ENCODE assay signal across 1 cellular context in the genomic region with DNA sequence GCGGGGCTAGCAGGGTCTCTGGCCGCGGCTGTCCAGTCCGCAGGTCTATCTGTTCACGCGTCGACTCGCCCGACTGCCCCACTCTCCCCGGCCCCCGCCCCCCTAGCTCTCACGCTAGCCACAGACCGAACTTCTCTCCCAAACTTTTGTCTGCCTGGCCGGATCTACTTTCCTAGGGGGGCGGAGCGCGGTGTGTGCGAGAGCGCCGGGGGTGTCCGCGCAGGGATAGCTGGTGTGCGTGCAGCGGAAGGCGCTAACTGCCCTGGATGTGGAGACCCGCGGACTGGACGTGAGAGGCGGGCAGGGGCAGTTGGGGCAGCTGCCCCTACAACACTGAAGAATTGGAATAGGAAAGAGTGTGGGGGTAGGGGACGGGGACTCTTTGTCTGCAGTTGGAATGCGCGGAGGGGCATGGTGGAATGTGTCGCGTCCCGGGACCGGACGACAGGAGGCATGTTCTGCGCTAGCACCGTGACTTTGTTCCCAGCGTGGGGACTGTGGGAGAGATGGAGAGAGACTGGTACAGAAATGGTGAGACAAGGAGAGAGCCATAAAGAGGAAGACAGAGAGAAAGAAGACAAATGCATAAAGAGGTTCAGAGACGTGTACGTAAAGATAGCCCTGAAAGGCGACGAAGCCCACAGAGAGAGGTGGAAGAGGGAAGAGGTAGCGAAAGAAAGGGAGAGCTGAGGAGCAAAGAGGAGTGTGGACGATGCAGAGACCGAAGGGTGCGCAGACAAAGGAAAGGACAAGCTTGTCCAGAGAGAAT.
TF ChIP-seq lines count a peak whose summit lies in the region.

A gene (minus strand): TSS at position 75 of the 769 bp plus-strand sequence. CDS start 285 bp downstream, outside the sequence.

TF ChIP-seq in HepG2, 621 proteins besides CTCF, POLR2A, EP300 and RAD21 (continued from another document and continues in another):
- TF ChIP-seq ZBTB42 (CRISPR knock-in tag; IDR thresholded peaks at IDR 0.05) (peak; percentile 86; the same call in 1 of the 2 replicates), KDM1A (CRISPR knock-in tag; IDR thresholded peaks at IDR 0.05) (peak; percentile 76; the same call in 1 of the 2 replicates), REXO4 (CRISPR knock-in tag; IDR thresholded peaks at IDR 0.05; ENCODE audit: borderline replicate concordance) (no peak), ZNF607 (CRISPR knock-in tag; IDR thresholded peaks at IDR 0.05; ENCODE audit: borderline replicate concordance) (no peak), REPIN1 (CRISPR knock-in tag; IDR thresholded peaks at IDR 0.05; ENCODE audit: borderline replicate concordance, low read depth) (no peak), MTA3 (CRISPR knock-in tag; IDR thresholded peaks at IDR 0.05) (no peak), TRIM24 (CRISPR knock-in tag; IDR thresholded peaks at IDR 0.05) (no peak), ZFX (CRISPR knock-in tag; IDR thresholded peaks at IDR 0.05; ENCODE audit: low read depth) (peak; percentile 75; the same call in 1 of the 2 replicates), ZNF451 (CRISPR knock-in tag; IDR thresholded peaks at IDR 0.05) (peak; percentile 86), BHLHE40 (IDR thresholded peaks at IDR 0.05; ENCODE audit: low read length) (peak; percentile 76), POGZ (CRISPR knock-in tag; IDR thresholded peaks at IDR 0.05) (no peak), RCOR2 (CRISPR knock-in tag; IDR thresholded peaks at IDR 0.05) (peak; percentile 25; the same call in 1 of the 2 replicates), ZNF343 (CRISPR knock-in tag; IDR thresholded peaks at IDR 0.05) (no peak; the same call in 1 of the 2 replicates), PAX8 (CRISPR knock-in tag; IDR thresholded peaks at IDR 0.05; ENCODE audit: borderline replicate concordance) (peak; percentile 69), MLLT10 (CRISPR knock-in tag; IDR thresholded peaks at IDR 0.05) (no peak), FLYWCH1 (CRISPR knock-in tag; IDR thresholded peaks at IDR 0.05) (no peak), ZNF230 (CRISPR knock-in tag; IDR thresholded peaks at IDR 0.05) (no peak), RBM22 (optimal IDR thresholded peaks at IDR 0.05; ENCODE audit: low read length) (no peak), SAFB2 (CRISPR knock-in tag; IDR thresholded peaks at IDR 0.05; ENCODE audit: borderline replicate concordance, low read depth) (peak; percentile 95; the same call in 1 of the 2 replicates), NRL (CRISPR knock-in tag; IDR thresholded peaks at IDR 0.05; ENCODE audit: borderline replicate concordance) (no peak), KLF15 (CRISPR knock-in tag; IDR thresholded peaks at IDR 0.05; ENCODE audit: borderline replicate concordance) (no peak), MBD4 (IDR thresholded peaks at IDR 0.05; ENCODE audit: borderline replicate concordance, low read length) (no peak), PAWR (CRISPR knock-in tag; IDR thresholded peaks at IDR 0.05; ENCODE audit: borderline replicate concordance) (no peak), ZNF614 (CRISPR knock-in tag; IDR thresholded peaks at IDR 0.05; ENCODE audit: borderline replicate concordance) (peak; percentile 94), ZNF382 (CRISPR knock-in tag; IDR thresholded peaks at IDR 0.05; ENCODE audit: borderline replicate concordance) (no peak), NFIC (IDR thresholded peaks at IDR 0.05; ENCODE audit: low read length) (no peak), ZBTB21 (CRISPR knock-in tag; IDR thresholded peaks at IDR 0.05) (peak; percentile 64; the same call in 1 of the 2 replicates), AHR (CRISPR knock-in tag; IDR thresholded peaks at IDR 0.05) (no peak; the same call in none of the 2 replicates), ELF4 (CRISPR knock-in tag; IDR thresholded peaks at IDR 0.05; ENCODE audit: borderline replicate concordance) (no peak), ISL2 (CRISPR knock-in tag; IDR thresholded peaks at IDR 0.05) (no peak), KAT8 (CRISPR knock-in tag; IDR thresholded peaks at IDR 0.05) (peak; percentile 91), SATB2 (CRISPR knock-in tag; IDR thresholded peaks at IDR 0.05) (no peak)
- TF ChIP-seq, protein P1, sequence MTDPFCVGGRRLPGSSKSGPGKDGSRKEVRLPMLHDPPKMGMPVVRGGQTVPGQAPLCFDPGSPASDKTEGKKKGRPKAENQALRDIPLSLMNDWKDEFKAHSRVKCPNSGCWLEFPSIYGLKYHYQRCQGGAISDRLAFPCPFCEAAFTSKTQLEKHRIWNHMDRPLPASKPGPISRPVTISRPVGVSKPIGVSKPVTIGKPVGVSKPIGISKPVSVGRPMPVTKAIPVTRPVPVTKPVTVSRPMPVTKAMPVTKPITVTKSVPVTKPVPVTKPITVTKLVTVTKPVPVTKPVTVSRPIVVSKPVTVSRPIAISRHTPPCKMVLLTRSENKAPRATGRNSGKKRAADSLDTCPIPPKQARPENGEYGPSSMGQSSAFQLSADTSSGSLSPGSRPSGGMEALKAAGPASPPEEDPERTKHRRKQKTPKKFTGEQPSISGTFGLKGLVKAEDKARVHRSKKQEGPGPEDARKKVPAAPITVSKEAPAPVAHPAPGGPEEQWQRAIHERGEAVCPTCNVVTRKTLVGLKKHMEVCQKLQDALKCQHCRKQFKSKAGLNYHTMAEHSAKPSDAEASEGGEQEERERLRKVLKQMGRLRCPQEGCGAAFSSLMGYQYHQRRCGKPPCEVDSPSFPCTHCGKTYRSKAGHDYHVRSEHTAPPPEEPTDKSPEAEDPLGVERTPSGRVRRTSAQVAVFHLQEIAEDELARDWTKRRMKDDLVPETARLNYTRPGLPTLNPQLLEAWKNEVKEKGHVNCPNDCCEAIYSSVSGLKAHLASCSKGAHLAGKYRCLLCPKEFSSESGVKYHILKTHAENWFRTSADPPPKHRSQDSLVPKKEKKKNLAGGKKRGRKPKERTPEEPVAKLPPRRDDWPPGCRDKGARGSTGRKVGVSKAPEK (CRISPR knock-in tag; IDR thresholded peaks at IDR 0.05; ENCODE audit: borderline replicate concordance), result peak; percentile 100
- TF ChIP-seq, protein P2, sequence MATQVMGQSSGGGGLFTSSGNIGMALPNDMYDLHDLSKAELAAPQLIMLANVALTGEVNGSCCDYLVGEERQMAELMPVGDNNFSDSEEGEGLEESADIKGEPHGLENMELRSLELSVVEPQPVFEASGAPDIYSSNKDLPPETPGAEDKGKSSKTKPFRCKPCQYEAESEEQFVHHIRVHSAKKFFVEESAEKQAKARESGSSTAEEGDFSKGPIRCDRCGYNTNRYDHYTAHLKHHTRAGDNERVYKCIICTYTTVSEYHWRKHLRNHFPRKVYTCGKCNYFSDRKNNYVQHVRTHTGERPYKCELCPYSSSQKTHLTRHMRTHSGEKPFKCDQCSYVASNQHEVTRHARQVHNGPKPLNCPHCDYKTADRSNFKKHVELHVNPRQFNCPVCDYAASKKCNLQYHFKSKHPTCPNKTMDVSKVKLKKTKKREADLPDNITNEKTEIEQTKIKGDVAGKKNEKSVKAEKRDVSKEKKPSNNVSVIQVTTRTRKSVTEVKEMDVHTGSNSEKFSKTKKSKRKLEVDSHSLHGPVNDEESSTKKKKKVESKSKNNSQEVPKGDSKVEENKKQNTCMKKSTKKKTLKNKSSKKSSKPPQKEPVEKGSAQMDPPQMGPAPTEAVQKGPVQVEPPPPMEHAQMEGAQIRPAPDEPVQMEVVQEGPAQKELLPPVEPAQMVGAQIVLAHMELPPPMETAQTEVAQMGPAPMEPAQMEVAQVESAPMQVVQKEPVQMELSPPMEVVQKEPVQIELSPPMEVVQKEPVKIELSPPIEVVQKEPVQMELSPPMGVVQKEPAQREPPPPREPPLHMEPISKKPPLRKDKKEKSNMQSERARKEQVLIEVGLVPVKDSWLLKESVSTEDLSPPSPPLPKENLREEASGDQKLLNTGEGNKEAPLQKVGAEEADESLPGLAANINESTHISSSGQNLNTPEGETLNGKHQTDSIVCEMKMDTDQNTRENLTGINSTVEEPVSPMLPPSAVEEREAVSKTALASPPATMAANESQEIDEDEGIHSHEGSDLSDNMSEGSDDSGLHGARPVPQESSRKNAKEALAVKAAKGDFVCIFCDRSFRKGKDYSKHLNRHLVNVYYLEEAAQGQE (IDR thresholded peaks at IDR 0.05; ENCODE audit: borderline replicate concordance in 1 of 2, low read depth in 1 of 2, low read length in 2 of 2), result peak in 1 of 2 experiments; percentile 29; a peak in 2 of 4 replicates
- TF ChIP-seq, protein P3, sequence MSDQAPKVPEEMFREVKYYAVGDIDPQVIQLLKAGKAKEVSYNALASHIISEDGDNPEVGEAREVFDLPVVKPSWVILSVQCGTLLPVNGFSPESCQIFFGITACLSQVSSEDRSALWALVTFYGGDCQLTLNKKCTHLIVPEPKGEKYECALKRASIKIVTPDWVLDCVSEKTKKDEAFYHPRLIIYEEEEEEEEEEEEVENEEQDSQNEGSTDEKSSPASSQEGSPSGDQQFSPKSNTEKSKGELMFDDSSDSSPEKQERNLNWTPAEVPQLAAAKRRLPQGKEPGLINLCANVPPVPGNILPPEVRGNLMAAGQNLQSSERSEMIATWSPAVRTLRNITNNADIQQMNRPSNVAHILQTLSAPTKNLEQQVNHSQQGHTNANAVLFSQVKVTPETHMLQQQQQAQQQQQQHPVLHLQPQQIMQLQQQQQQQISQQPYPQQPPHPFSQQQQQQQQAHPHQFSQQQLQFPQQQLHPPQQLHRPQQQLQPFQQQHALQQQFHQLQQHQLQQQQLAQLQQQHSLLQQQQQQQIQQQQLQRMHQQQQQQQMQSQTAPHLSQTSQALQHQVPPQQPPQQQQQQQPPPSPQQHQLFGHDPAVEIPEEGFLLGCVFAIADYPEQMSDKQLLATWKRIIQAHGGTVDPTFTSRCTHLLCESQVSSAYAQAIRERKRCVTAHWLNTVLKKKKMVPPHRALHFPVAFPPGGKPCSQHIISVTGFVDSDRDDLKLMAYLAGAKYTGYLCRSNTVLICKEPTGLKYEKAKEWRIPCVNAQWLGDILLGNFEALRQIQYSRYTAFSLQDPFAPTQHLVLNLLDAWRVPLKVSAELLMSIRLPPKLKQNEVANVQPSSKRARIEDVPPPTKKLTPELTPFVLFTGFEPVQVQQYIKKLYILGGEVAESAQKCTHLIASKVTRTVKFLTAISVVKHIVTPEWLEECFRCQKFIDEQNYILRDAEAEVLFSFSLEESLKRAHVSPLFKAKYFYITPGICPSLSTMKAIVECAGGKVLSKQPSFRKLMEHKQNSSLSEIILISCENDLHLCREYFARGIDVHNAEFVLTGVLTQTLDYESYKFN (CRISPR knock-in tag; conservative IDR thresholded peaks at IDR 0.05), result peak; percentile 81
- TF ChIP-seq, protein P4, sequence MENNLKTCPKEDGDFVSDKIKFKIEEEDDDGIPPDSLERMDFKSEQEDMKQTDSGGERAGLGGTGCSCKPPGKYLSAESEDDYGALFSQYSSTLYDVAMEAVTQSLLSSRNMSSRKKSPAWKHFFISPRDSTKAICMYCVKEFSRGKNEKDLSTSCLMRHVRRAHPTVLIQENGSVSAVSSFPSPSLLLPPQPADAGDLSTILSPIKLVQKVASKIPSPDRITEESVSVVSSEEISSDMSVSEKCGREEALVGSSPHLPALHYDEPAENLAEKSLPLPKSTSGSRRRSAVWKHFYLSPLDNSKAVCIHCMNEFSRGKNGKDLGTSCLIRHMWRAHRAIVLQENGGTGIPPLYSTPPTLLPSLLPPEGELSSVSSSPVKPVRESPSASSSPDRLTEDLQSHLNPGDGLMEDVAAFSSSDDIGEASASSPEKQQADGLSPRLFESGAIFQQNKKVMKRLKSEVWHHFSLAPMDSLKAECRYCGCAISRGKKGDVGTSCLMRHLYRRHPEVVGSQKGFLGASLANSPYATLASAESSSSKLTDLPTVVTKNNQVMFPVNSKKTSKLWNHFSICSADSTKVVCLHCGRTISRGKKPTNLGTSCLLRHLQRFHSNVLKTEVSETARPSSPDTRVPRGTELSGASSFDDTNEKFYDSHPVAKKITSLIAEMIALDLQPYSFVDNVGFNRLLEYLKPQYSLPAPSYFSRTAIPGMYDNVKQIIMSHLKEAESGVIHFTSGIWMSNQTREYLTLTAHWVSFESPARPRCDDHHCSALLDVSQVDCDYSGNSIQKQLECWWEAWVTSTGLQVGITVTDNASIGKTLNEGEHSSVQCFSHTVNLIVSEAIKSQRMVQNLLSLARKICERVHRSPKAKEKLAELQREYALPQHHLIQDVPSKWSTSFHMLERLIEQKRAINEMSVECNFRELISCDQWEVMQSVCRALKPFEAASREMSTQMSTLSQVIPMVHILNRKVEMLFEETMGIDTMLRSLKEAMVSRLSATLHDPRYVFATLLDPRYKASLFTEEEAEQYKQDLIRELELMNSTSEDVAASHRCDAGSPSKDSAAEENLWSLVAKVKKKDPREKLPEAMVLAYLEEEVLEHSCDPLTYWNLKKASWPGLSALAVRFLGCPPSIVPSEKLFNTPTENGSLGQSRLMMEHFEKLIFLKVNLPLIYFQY (CRISPR knock-in tag; IDR thresholded peaks at IDR 0.05; ENCODE audit: borderline replicate concordance), result no peak; the same call in none of the 2 replicates
- TF ChIP-seq, protein P5, sequence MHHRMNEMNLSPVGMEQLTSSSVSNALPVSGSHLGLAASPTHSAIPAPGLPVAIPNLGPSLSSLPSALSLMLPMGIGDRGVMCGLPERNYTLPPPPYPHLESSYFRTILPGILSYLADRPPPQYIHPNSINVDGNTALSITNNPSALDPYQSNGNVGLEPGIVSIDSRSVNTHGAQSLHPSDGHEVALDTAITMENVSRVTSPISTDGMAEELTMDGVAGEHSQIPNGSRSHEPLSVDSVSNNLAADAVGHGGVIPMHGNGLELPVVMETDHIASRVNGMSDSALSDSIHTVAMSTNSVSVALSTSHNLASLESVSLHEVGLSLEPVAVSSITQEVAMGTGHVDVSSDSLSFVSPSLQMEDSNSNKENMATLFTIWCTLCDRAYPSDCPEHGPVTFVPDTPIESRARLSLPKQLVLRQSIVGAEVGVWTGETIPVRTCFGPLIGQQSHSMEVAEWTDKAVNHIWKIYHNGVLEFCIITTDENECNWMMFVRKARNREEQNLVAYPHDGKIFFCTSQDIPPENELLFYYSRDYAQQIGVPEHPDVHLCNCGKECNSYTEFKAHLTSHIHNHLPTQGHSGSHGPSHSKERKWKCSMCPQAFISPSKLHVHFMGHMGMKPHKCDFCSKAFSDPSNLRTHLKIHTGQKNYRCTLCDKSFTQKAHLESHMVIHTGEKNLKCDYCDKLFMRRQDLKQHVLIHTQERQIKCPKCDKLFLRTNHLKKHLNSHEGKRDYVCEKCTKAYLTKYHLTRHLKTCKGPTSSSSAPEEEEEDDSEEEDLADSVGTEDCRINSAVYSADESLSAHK (CRISPR knock-in tag; IDR thresholded peaks at IDR 0.05; ENCODE audit: borderline replicate concordance), result peak; percentile 82; the same call in 1 of the 2 replicates
- TF ChIP-seq, protein P6, sequence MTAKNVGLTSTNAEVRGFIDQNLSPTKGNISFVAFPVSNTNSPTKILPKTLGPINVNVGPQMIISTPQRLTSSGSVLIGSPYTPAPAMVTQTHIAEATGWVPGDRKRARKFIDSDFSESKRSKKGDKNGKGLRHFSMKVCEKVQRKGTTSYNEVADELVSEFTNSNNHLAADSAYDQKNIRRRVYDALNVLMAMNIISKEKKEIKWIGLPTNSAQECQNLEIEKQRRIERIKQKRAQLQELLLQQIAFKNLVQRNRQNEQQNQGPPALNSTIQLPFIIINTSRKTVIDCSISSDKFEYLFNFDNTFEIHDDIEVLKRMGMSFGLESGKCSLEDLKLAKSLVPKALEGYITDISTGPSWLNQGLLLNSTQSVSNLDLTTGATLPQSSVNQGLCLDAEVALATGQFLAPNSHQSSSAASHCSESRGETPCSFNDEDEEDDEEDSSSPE (CRISPR knock-in tag; IDR thresholded peaks at IDR 0.05), result peak; percentile 90
- TF ChIP-seq, protein P7, sequence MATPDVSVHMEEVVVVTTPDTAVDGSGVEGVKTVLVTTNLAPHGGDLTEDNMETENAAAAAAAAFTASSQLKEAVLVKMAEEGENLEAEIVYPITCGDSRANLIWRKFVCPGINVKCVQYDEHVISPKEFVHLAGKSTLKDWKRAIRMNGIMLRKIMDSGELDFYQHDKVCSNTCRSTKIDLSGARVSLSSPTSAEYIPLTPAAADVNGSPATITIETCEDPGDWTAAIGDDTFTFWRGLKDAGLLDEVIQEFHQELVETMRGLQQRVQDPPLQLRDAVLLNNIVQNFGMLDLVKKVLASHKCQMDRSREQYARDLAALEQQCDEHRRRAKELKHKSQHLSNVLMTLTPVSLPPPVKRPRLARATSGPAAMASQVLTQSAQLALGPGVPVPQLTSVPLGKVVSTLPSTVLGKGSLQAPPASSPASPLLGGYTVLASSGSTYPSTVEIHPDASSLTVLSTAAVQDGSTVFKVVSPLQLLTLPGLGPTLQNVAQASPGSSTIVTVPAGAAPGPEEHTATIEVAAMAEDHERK (CRISPR knock-in tag; IDR thresholded peaks at IDR 0.05; ENCODE audit: low read depth), result peak; percentile 75
